8 cellular contexts compared by ENCODE assay signal in the genomic region with DNA sequence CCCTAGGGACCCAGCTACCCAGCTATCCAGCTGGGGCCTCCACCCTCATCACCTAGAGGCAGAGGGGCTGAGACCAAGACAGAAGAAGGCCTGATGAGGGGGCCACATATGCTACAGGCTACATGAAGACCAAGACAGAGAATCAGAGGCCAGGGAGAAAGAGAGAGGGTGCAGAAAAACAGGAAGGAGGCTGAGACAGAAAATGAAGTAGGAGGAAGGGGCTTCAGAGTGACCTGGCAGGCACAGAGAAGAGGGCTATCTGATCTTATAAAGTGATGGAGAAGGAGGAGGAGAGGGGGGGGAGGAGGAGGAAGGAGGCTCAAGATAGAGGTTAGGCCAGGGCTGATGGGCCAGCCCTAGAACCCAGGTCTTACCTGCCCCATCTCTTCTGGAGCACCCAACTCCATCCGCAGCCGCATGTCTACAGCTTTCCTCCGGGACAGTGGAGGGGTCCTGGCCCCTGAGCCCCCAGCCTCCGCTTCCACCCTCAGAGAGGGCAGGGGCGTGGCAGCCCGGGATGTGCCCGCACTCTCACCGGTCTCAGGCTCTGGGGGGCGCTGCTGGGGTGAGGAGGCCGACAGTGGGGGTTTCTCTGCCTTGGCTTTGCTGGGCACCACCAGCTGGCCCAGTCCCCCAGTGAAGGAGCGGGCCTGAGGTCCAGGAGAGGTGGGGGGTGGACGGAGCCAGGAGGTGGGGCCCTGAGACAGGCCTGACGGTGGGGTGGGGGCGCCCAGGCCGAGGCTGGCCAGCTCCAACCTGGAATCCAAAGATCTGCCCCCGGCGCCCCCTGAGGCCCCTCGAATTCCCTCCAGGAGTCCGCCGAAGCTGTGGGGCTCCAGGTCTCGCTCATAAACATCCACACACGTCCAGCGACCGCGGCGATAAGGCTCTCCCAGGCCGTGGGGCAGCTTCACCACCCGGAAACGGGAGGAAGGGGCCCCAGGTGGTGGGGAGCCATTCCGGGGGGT. TPM values are rescaled to one million over a fixed set of nuclear protein-coding genes. Genes with fewer than 3 reads are reported as not detected.
DNase-seq lines count a peak whose midpoint lies in the region; ATAC-seq and TF ChIP-seq lines count a peak whose summit lies in the region.

No MANE protein-coding gene starts in this region.

- H3K4me3 Mint-ChIP-seq in neural progenitor cell = peak overlapping the region; percentile 77

- no peak overlapping the region for H2AFZ ChIP-seq in neural progenitor cell (replicated peaks)

- H3K27me3 Mint-ChIP-seq in neural progenitor cell (ENCODE audit: insufficient read depth, low read depth) = peaks cover 7% of the 10 kb centered on the region

- no peaks in the 10 kb centered on the region for H3K27me3 ChIP-seq in effector memory CD4-positive, alpha-beta T cell (replicated peaks; ENCODE audit: control insufficient read depth, insufficient read depth, low read length, poor library complexity, severe bottlenecking)
- H3K27me3 ChIP-seq in neural progenitor cell = no peaks in the 10 kb centered on the region

- H3K4me1 ChIP-seq in effector memory CD4-positive, alpha-beta T cell (ENCODE audit: control insufficient read depth, insufficient read depth, low read length, poor library complexity, severe bottlenecking) = peaks cover 49% of the 10 kb centered on the region
- H3K4me1 ChIP-seq in neural progenitor cell = peaks cover 16% of the 10 kb centered on the region

- ATAC-seq in HG03520 (IDR thresholded peaks at IDR 0.05; ENCODE audit: unreplicated experiment) = no peak

- peaks cover 37% of the 10 kb centered on the region for H3K4me1 Mint-ChIP-seq in neural progenitor cell

- H3K36me3 Mint-ChIP-seq in neural progenitor cell = no peaks in the 10 kb centered on the region

- peak overlapping the region; percentile 88 for H3K27ac ChIP-seq in effector memory CD4-positive, alpha-beta T cell (ENCODE audit: insufficient read depth, low read length, poor library complexity, severe bottlenecking)
- no peak overlapping the region for H3K27ac ChIP-seq in neural progenitor cell

- H3K9me3 Mint-ChIP-seq in neural progenitor cell = no peaks in the 10 kb centered on the region

- H3F3A ChIP-seq in neural progenitor cell (ENCODE audit: low read depth) = peaks cover 21% of the 10 kb centered on the region

- no peak overlapping the region for H3K9ac ChIP-seq in neural progenitor cell

- H3K79me2 ChIP-seq in neural progenitor cell (ENCODE audit: low read depth) = peaks cover 14% of the 10 kb centered on the region

- DNase-seq in T-helper 9 cell = peak; percentile 37
- no peak for DNase-seq in effector memory CD4-positive, alpha-beta T cell
- DNase-seq in neural progenitor cell (ENCODE audit: low spot score) = no peak
- DNase-seq in HuH-7.5 (ENCODE audit: low spot score) = no peak
- DNase-seq in NCI-H1694 (lab: John Stamatoyannopoulos, UW) = no peak
- no peak for DNase-seq in NCI-H226

- TF ChIP-seq CTCF in GM12873 (IDR thresholded peaks at IDR 0.05; ENCODE audit: insufficient read depth, low read depth, low read length, missing control alignments) (peak; percentile 56), neural progenitor cell (IDR thresholded peaks at IDR 0.05) (peak; percentile 38)

- peaks cover 21% of the 10 kb centered on the region for H3K36me3 ChIP-seq in effector memory CD4-positive, alpha-beta T cell (ENCODE audit: control insufficient read depth, insufficient read depth, low read length)
- no peaks in the 10 kb centered on the region for H3K36me3 ChIP-seq in neural progenitor cell

- no peaks in the 10 kb centered on the region for H3K9me3 ChIP-seq in effector memory CD4-positive, alpha-beta T cell (ENCODE audit: control insufficient read depth, low read length)
- no peaks in the 10 kb centered on the region for H3K9me3 ChIP-seq in neural progenitor cell (ENCODE audit: low read depth)

- peak overlapping the region; percentile 94 for H3K4me2 ChIP-seq in neural progenitor cell

- H3K4me3 ChIP-seq in effector memory CD4-positive, alpha-beta T cell (ENCODE audit: insufficient read depth, low read depth, low read length, poor library complexity, severe bottlenecking) = peak overlapping the region; percentile 98
- H3K4me3 ChIP-seq in neural progenitor cell = peak overlapping the region; percentile 71

- peak overlapping the region; percentile 30 for H3K27ac Mint-ChIP-seq in neural progenitor cell

- peaks cover 6% of the 10 kb centered on the region for H4K20me1 ChIP-seq in neural progenitor cell (ENCODE audit: low read depth)

RNA-seq across cellular contexts. Expression of gene TSC22D4, which starts 1.8 kb away (rescaled TPM):
- 11.0 and 17.6 TPM in 2 replicates for total RNA-seq in neural progenitor cell (ENCODE audit: low replicate concordance)

RNA-seq across cellular contexts. Expression of gene NYAP1, which starts 6.5 kb away (rescaled TPM):
- total RNA-seq in neural progenitor cell (ENCODE audit: low replicate concordance) = 1.2 and 6.7 TPM in 2 replicates

RNA-seq across cellular contexts. Expression of gene SPACDR, which starts 13.1 kb away (rescaled TPM):
- 0.71 TPM in 1 of 2 replicates, not detected in the other for total RNA-seq in neural progenitor cell (ENCODE audit: low replicate concordance)

RNA-seq across cellular contexts. Expression of gene PPP1R35, which starts 40.9 kb away (rescaled TPM):
- total RNA-seq in neural progenitor cell (ENCODE audit: low replicate concordance) = 7.3 and 33.0 TPM in 2 replicates

RNA-seq across cellular contexts. Expression of gene MEPCE, which starts 47.6 kb away (rescaled TPM):
- 16.4 and 42.6 TPM in 2 replicates for total RNA-seq in neural progenitor cell (ENCODE audit: low replicate concordance)
